ENCODE assay signal across 8 cellular contexts in genomic region chr17:27629261-27629660, GRCh38. TPM values are rescaled to one million over a fixed set of nuclear protein-coding genes. Genes with fewer than 3 reads are reported as not detected.
DNase-seq lines count a peak whose midpoint lies in the region; ATAC-seq, FAIRE-seq and TF ChIP-seq lines count a peak whose summit lies in the region.
"Not testable (repeated sequence)": the region's sequence is repeated elsewhere in the genome, so short reads cannot be mapped to it uniquely, and the experiment has no call there.

No MANE protein-coding gene starts in this region.

- not testable (repeated sequence) for H3K27ac ChIP-seq in CD4-positive, alpha-beta memory T cell (ENCODE audit: low read depth, low read length); PC-3 (ENCODE audit: low read length); endothelial cell of umbilical vein (ENCODE audit: insufficient read depth, low read depth, low read length)

- intact Hi-C loops in CD4-positive, alpha-beta memory T cell (cut with micrococcal nuclease); PC-3 (cut with micrococcal nuclease); endothelial cell of umbilical vein (cut with micrococcal nuclease): not testable (repeated sequence)

- H4K20me1 ChIP-seq in PC-3 (ENCODE audit: low read length); endothelial cell of umbilical vein (replicated peaks; ENCODE audit: control insufficient read depth, extremely low read depth, insufficient read depth, low read length): not testable (repeated sequence)

- peaks cover 21 to 45% (median 24%) of the 10 kb centered on the region in 4 donors for H3K4me1 Mint-ChIP-seq in CD4-positive, alpha-beta memory T cell
- not testable (repeated sequence) for H3K4me1 Mint-ChIP-seq in HFFc6 (ENCODE audit: low read depth)
- peaks cover 53% of the 10 kb centered on the region for H3K4me1 Mint-ChIP-seq in activated CD4-positive, alpha-beta T cell treated with anti-CD3 and anti-CD28 coated beads, Interleukin-2, amount 10 ng/mL, durations not matched to agents 7 days and 5 days
- peaks cover 46% of the 10 kb centered on the region for H3K4me1 Mint-ChIP-seq in activated naive CD8-positive, alpha-beta T cell treated with anti-CD3 and anti-CD28 coated beads, Interleukin-2, amount 10 ng/mL, durations not matched to agents 7 days and 5 days
- H3K4me1 Mint-ChIP-seq in immature natural killer cell: peaks cover 38 to 44% of the 10 kb centered on the region in 2 donors
- peaks cover 44% of the 10 kb centered on the region for H3K4me1 Mint-ChIP-seq in stimulated activated naive CD8-positive, alpha-beta T cell treated with anti-CD3 and anti-CD28 coated beads, Interleukin-15, amount 100 ng/mL, for 72 hours

- H3F3A ChIP-seq in PC-3 (ENCODE audit: low read length, unreplicated experiment): not testable (repeated sequence)

- not testable (repeated sequence) for TF ChIP-seq POLR2A in endothelial cell of umbilical vein (IDR thresholded peaks at IDR 0.05; ENCODE audit: low read depth, low read length)

- H3K36me3 ChIP-seq in CD4-positive, alpha-beta memory T cell (ENCODE audit: insufficient read depth, low read length); PC-3 (ENCODE audit: low read depth, low read length); endothelial cell of umbilical vein (ENCODE audit: control insufficient read depth in 2 of 2, extremely low read depth in 1 of 2, insufficient read depth in 2 of 2, low read length in 2 of 2): not testable (repeated sequence)

- BruUV-seq in PC-3 (replicated peaks; lab: Mats Ljungman, UMichigan); endothelial cell of umbilical vein (replicated peaks; lab: Mats Ljungman, UMichigan): not testable (repeated sequence)

- ATAC-seq in PC-3; activated naive CD8-positive, alpha-beta T cell treated with anti-CD3 and anti-CD28 coated beads, Interleukin-2, amount 10 ng/mL, durations not matched to agents 7 days and 5 days (ENCODE audit: low read depth); stimulated activated naive CD8-positive, alpha-beta T cell treated with anti-CD3 and anti-CD28 coated beads, Interleukin-15, amount 100 ng/mL, for 72 hours: not testable (repeated sequence)

- H3K36me3 Mint-ChIP-seq in CD4-positive, alpha-beta memory T cell; HFFc6 (ENCODE audit: low read depth); immature natural killer cell: not testable (repeated sequence)
- H3K36me3 Mint-ChIP-seq in activated CD4-positive, alpha-beta T cell treated with anti-CD3 and anti-CD28 coated beads, Interleukin-2, amount 10 ng/mL, durations not matched to agents 7 days and 5 days (ENCODE audit: low read depth): peaks cover 31% of the 10 kb centered on the region
- peaks cover 34% of the 10 kb centered on the region for H3K36me3 Mint-ChIP-seq in activated naive CD8-positive, alpha-beta T cell treated with anti-CD3 and anti-CD28 coated beads, Interleukin-2, amount 10 ng/mL, durations not matched to agents 7 days and 5 days

- not testable (repeated sequence) for H2AFZ ChIP-seq in PC-3 (ENCODE audit: low read length); endothelial cell of umbilical vein (ENCODE audit: low read depth, low read length)

- H3K4me2 ChIP-seq in PC-3 (ENCODE audit: low read length); endothelial cell of umbilical vein (ENCODE audit: insufficient read depth, low read length): not testable (repeated sequence)

- H3K4me1 ChIP-seq in CD4-positive, alpha-beta memory T cell (ENCODE audit: insufficient read depth, low read length): peaks cover 34% of the 10 kb centered on the region
- not testable (repeated sequence) for H3K4me1 ChIP-seq in PC-3 (ENCODE audit: insufficient read depth, low read length)
- H3K4me1 ChIP-seq in endothelial cell of umbilical vein (ENCODE audit: control insufficient read depth, extremely low read depth, insufficient read depth, low read length): peaks cover 12% of the 10 kb centered on the region

- H3K79me2 ChIP-seq in PC-3 (ENCODE audit: low read length); endothelial cell of umbilical vein (ENCODE audit: control insufficient read depth, insufficient read depth, low read length): not testable (repeated sequence)

- H3K27me3 Mint-ChIP-seq in CD4-positive, alpha-beta memory T cell; HFFc6 (ENCODE audit: insufficient read depth); activated CD4-positive, alpha-beta T cell treated with anti-CD3 and anti-CD28 coated beads, Interleukin-2, amount 10 ng/mL, durations not matched to agents 7 days and 5 days; activated naive CD8-positive, alpha-beta T cell treated with anti-CD3 and anti-CD28 coated beads, Interleukin-2, amount 10 ng/mL, durations not matched to agents 7 days and 5 days; immature natural killer cell (ENCODE audit: low read depth in 3 of 3); stimulated activated naive CD8-positive, alpha-beta T cell treated with anti-CD3 and anti-CD28 coated beads, Interleukin-15, amount 100 ng/mL, for 72 hours: not testable (repeated sequence)

- H3K9me3 Mint-ChIP-seq in CD4-positive, alpha-beta memory T cell; HFFc6; activated CD4-positive, alpha-beta T cell treated with anti-CD3 and anti-CD28 coated beads, Interleukin-2, amount 10 ng/mL, durations not matched to agents 7 days and 5 days; activated naive CD8-positive, alpha-beta T cell treated with anti-CD3 and anti-CD28 coated beads, Interleukin-2, amount 10 ng/mL, durations not matched to agents 7 days and 5 days; immature natural killer cell; stimulated activated naive CD8-positive, alpha-beta T cell treated with anti-CD3 and anti-CD28 coated beads, Interleukin-15, amount 100 ng/mL, for 72 hours: not testable (repeated sequence)

- DNase-seq in CD4-positive, alpha-beta memory T cell; activated CD4-positive, alpha-beta T cell treated with anti-CD3 and anti-CD28 coated beads, Interleukin-2, amount 10 ng/mL, durations not matched to agents 7 days and 5 days; activated naive CD8-positive, alpha-beta T cell treated with anti-CD3 and anti-CD28 coated beads, Interleukin-2, amount 10 ng/mL, durations not matched to agents 7 days and 5 days; endothelial cell of umbilical vein (ENCODE audit: low read depth, low spot score); immature natural killer cell; stimulated activated naive CD8-positive, alpha-beta T cell treated with anti-CD3 and anti-CD28 coated beads, Interleukin-15, amount 100 ng/mL, for 72 hours: not testable (repeated sequence)
- DNase-seq in HFFc6 (peak; percentile 84), PC-3 (peak; percentile 64)

- H3K27ac Mint-ChIP-seq in CD4-positive, alpha-beta memory T cell: peak overlapping the region in 5 of 7 donors; percentile 1 to 78 (median 36)
- H3K27ac Mint-ChIP-seq in HFFc6 (0 out of 2 replicates have a peak overlapping the region, but pooled peaks have one; percentile 3), immature natural killer cell (peak overlapping the region in 5 of 6 donors; percentile 14 to 73 (median 17))
- H3K27ac Mint-ChIP-seq in activated CD4-positive, alpha-beta T cell treated with anti-CD3 and anti-CD28 coated beads, Interleukin-2, amount 10 ng/mL, durations not matched to agents 7 days and 5 days: peak overlapping the region; percentile 73
- H3K27ac Mint-ChIP-seq in activated naive CD8-positive, alpha-beta T cell treated with anti-CD3 and anti-CD28 coated beads, Interleukin-2, amount 10 ng/mL, durations not matched to agents 7 days and 5 days: peak overlapping the region; percentile 75
- H3K27ac Mint-ChIP-seq in stimulated activated naive CD8-positive, alpha-beta T cell treated with anti-CD3 and anti-CD28 coated beads, Interleukin-15, amount 100 ng/mL, for 72 hours: peak overlapping the region; percentile 57 to 85

- not testable (repeated sequence) for H3K9me2 ChIP-seq in PC-3 (replicated peaks; ENCODE audit: low read length)

- H3K4me3 ChIP-seq in CD4-positive, alpha-beta memory T cell (ENCODE audit: low read length in 2 of 2); PC-3 (ENCODE audit: low read length); endothelial cell of umbilical vein (replicated peaks in 1 of 3; ENCODE audit: insufficient read depth in 1 of 3, low read depth in 1 of 3, low read length in 3 of 3): not testable (repeated sequence)

- H3K9ac ChIP-seq in PC-3 (ENCODE audit: low read length); endothelial cell of umbilical vein (replicated peaks; ENCODE audit: extremely low read depth, insufficient read depth, low read length): not testable (repeated sequence)

- not testable (repeated sequence) for TF ChIP-seq CTCF in HFFc6 (IDR thresholded peaks at IDR 0.05); PC-3 (conservative IDR thresholded peaks at IDR 0.05; ENCODE audit: low read depth, low read length); endothelial cell of umbilical vein (IDR thresholded peaks at IDR 0.05; ENCODE audit: extremely low read depth in 1 of 2, insufficient read depth in 1 of 2, low read depth in 1 of 2, low read length in 2 of 2)

- H3K4me3 Mint-ChIP-seq in CD4-positive, alpha-beta memory T cell: peak overlapping the region in 1 of 8 donors; percentile 43
- not testable (repeated sequence) for H3K4me3 Mint-ChIP-seq in HFFc6; activated CD4-positive, alpha-beta T cell treated with anti-CD3 and anti-CD28 coated beads, Interleukin-2, amount 10 ng/mL, durations not matched to agents 7 days and 5 days; immature natural killer cell; stimulated activated naive CD8-positive, alpha-beta T cell treated with anti-CD3 and anti-CD28 coated beads, Interleukin-15, amount 100 ng/mL, for 72 hours
- H3K4me3 Mint-ChIP-seq in activated naive CD8-positive, alpha-beta T cell treated with anti-CD3 and anti-CD28 coated beads, Interleukin-2, amount 10 ng/mL, durations not matched to agents 7 days and 5 days: peak overlapping the region; percentile 49

- FAIRE-seq in endothelial cell of umbilical vein (lab: Jason Lieb, UNC): peak; percentile 50

- not testable (repeated sequence) for H3K9me3 ChIP-seq in CD4-positive, alpha-beta memory T cell (ENCODE audit: control insufficient read depth in 1 of 2, low read length in 2 of 2); PC-3 (ENCODE audit: low read length); endothelial cell of umbilical vein (replicated peaks; ENCODE audit: control insufficient read depth, insufficient read depth, low read length)

- not testable (repeated sequence) for H3K9me1 ChIP-seq in endothelial cell of umbilical vein (replicated peaks; ENCODE audit: control insufficient read depth, extremely low read depth, insufficient read depth, low read length)

- dilution Hi-C loops in endothelial cell of umbilical vein (cut with MboI; ENCODE audit: extremely low pct_ligation_motif_present, low sequenced_read_pairs): not testable (repeated sequence)

- not testable (repeated sequence) for H3K27me3 ChIP-seq in CD4-positive, alpha-beta memory T cell (ENCODE audit: insufficient read depth, low read length); PC-3 (ENCODE audit: low read length); endothelial cell of umbilical vein (ENCODE audit: control insufficient read depth in 2 of 2, insufficient read depth in 2 of 2, low read length in 2 of 2)

- POLR2A ChIA-PET in CD4-positive, alpha-beta memory T cell (lab: Charles Lee; ENCODE audit: partially characterized antibody); PC-3 (lab: Charles Lee; ENCODE audit: unreplicated experiment); activated CD4-positive, alpha-beta T cell treated with anti-CD3 and anti-CD28 coated beads, Interleukin-2, amount 10 ng/mL, durations not matched to agents 7 days and 5 days (lab: Charles Lee); activated naive CD8-positive, alpha-beta T cell treated with anti-CD3 and anti-CD28 coated beads, Interleukin-2, amount 10 ng/mL, durations not matched to agents 7 days and 5 days (lab: Charles Lee); endothelial cell of umbilical vein (lab: Charles Lee): not testable (repeated sequence)

- CTCF ChIA-PET in CD4-positive, alpha-beta memory T cell (lab: Charles Lee; ENCODE audit: partially characterized antibody): interaction anchor here (1.1 to 6.0 kb wide), 3 partner anchors 22 to 27 kb away, joined by 3 to 30 read pairs (median 3); no protein-coding TSS in a partner anchor
- CTCF ChIA-PET in PC-3 (lab: Charles Lee): not testable (repeated sequence)
- CTCF ChIA-PET in activated CD4-positive, alpha-beta T cell treated with anti-CD3 and anti-CD28 coated beads, Interleukin-2, amount 10 ng/mL, durations not matched to agents 7 days and 5 days (lab: Charles Lee): interaction anchor here (1.0 to 2.4 kb wide), 3 partner anchors 19 to 26 kb away, joined by 3 to 5 read pairs (median 3); no protein-coding TSS in a partner anchor
- CTCF ChIA-PET in endothelial cell of umbilical vein (lab: Charles Lee): interaction anchor here (1.2 kb wide), 1 partner anchor 19 kb away, joined by 5 read pairs; no protein-coding TSS in a partner anchor

RNA-seq across cellular contexts. Expression of gene LGALS9, which starts 1.7 kb away (rescaled TPM):
- 10 to 100 TPM; 19.9 to 24.6 TPM for total RNA-seq in CD4-positive, alpha-beta memory T cell
- polyA plus RNA-seq in CD4-positive, alpha-beta memory T cell: 10 to 100 TPM; 24.1 to 33.2 TPM
- under 1 TPM in 2 of 6 experiments, not detected in 4; 0.17 TPM for total RNA-seq in HFFc6 (2021; fragmentation: NEBNext Ultra II Directional; extraction: Animal tissue kit (Norgen Biotek cat#: 25700))
- total RNA-seq in PC-3 (2014; rRNA removed) (1.1 TPM in 1 of 2 replicates, not detected in the other), endothelial cell of umbilical vein (32.5 and 52.4 TPM in 2 replicates)
- 100 to 1,000 TPM; 223 to 233 TPM for total RNA-seq in activated CD4-positive, alpha-beta T cell treated with anti-CD3 and anti-CD28 coated beads, Interleukin-2, amount 10 ng/mL, durations not matched to agents 7 days and 5 days
- 100 to 1,000 TPM; 159 to 175 TPM for total RNA-seq in activated naive CD8-positive, alpha-beta T cell treated with anti-CD3 and anti-CD28 coated beads, Interleukin-2, amount 10 ng/mL, durations not matched to agents 7 days and 5 days
- polyA plus RNA-seq in endothelial cell of umbilical vein (65.2 and 83.3 TPM in 2 replicates), immature natural killer cell (10 to 100 TPM; 32.8 to 46.5 (median 36.2) TPM)
- 27.0 and 35.2 TPM in 2 replicates for polyA plus RNA-seq in endothelial cell of umbilical vein (2011; cell fraction: cytosol; rRNA removed)
- polyA plus RNA-seq in endothelial cell of umbilical vein (2011; cell fraction: nucleus; rRNA removed): 39.8 and 48.8 TPM in 2 replicates
- 33.2 and 63.8 TPM in 2 replicates for polyA plus RNA-seq in endothelial cell of umbilical vein (2012)
- polyA minus RNA-seq in endothelial cell of umbilical vein: 59.6 and 74.2 TPM in 2 replicates
- not detected for polyA minus RNA-seq in endothelial cell of umbilical vein (2011; cell fraction: cytosol; rRNA and poly(A)+ RNA removed)
- 21.3 and 25.5 TPM in 2 replicates for polyA minus RNA-seq in endothelial cell of umbilical vein (2011; cell fraction: nucleus; rRNA and poly(A)+ RNA removed)

Comparison
In these comparisons a context has a peak if more than half of its experiments do, and no peak if none do; other contexts are left out.
1. H3K27ac Mint-ChIP-seq: peak in every context shown above with its lines; median percentile 75 in activated naive CD8-positive, alpha-beta T cell treated with anti-CD3 and anti-CD28 coated beads, Interleukin-2, amount 10 ng/mL, durations not matched to agents 7 days and 5 days; 73 in activated CD4-positive, alpha-beta T cell treated with anti-CD3 and anti-CD28 coated beads, Interleukin-2, amount 10 ng/mL, durations not matched to agents 7 days and 5 days; 71 in stimulated activated naive CD8-positive, alpha-beta T cell treated with anti-CD3 and anti-CD28 coated beads, Interleukin-15, amount 100 ng/mL, for 72 hours; 36 in CD4-positive, alpha-beta memory T cell; 17 in immature natural killer cell; 3 in HFFc6.
2. RNA of gene LGALS9, which starts 1.7 kb away (total RNA-seq): 223 to 233 TPM in activated CD4-positive, alpha-beta T cell treated with anti-CD3 and anti-CD28 coated beads, Interleukin-2, amount 10 ng/mL, durations not matched to agents 7 days and 5 days, 159 to 175 TPM in activated naive CD8-positive, alpha-beta T cell treated with anti-CD3 and anti-CD28 coated beads, Interleukin-2, amount 10 ng/mL, durations not matched to agents 7 days and 5 days, 32.5 to 52.4 TPM in endothelial cell of umbilical vein and 19.9 to 24.6 TPM in CD4-positive, alpha-beta memory T cell; 1.1 TPM in PC-3 and 0.17 TPM in HFFc6; every median in the first group is over 10 times any median in the second.